1 cellular context compared by ENCODE assay signal in genomic region chr20:46350986-46351267, GRCh38.
TF ChIP-seq lines count a peak whose summit lies in the region.

No MANE protein-coding gene starts in this region.

TF ChIP-seq in HepG2, 621 proteins besides CTCF, POLR2A, EP300 and RAD21:
- TF ChIP-seq ZSCAN22 (CRISPR knock-in tag; IDR thresholded peaks at IDR 0.05) (no peak), ZBTB33 (CRISPR knock-in tag; IDR thresholded peaks at IDR 0.05) (peak; percentile 55)
